Comparison of ENCODE assay signal across 8 cellular contexts in genomic region chr16:72664122-72664479, GRCh38.
DNase-seq lines count a peak whose midpoint lies in the region; ATAC-seq and TF ChIP-seq lines count a peak whose summit lies in the region.

No MANE protein-coding gene starts in this region.

- no peaks in the 10 kb centered on the region for H3K9me3 ChIP-seq in HEK293 (ENCODE audit: control insufficient read depth, insufficient read depth, low read depth, low read length)

- peaks cover 2% of the 10 kb centered on the region for H3K36me3 Mint-ChIP-seq in T-cell

- peak overlapping the region; percentile 98 to 100 (median 99) for H3K4me3 Mint-ChIP-seq in T-cell

- H3K9me3 Mint-ChIP-seq in T-cell, result no peaks in the 10 kb centered on the region

- no peaks in the 10 kb centered on the region for H3K27me3 ChIP-seq in foreskin keratinocyte

- no peak for ATAC-seq in T-cell (replicated peaks in 1 of 4)
- ATAC-seq in foreskin keratinocyte, result no peak
- no peak for ATAC-seq in HG03565 (IDR thresholded peaks at IDR 0.05; ENCODE audit: unreplicated experiment)

- POLR2A ChIA-PET in HEK293 (lab: Yijun Ruan, JAX), result interaction anchor here (0.8 to 1.4 kb wide), 3 partner anchors 19 to 43 kb away, joined by 3 to 4 read pairs (median 3); no protein-coding TSS in a partner anchor
- POLR2A ChIA-PET in T-cell (lab: Charles Lee), result no interaction called here

- no peak for TF ChIP-seq CTCF in HEK293 (tag by site-specific recombination; IDR thresholded peaks at IDR 0.05)
- TF ChIP-seq CTCF in foreskin keratinocyte (conservative IDR thresholded peaks at IDR 0.05), result no peak

- CTCF ChIA-PET in HEK293 (lab: Yijun Ruan, JAX), result interaction anchor here (0.6 to 1.0 kb wide), 3 partner anchors 124 to 1225 kb away, joined by 3 to 4 read pairs (median 3); no protein-coding TSS in a partner anchor
- CTCF ChIA-PET in T-cell (lab: Charles Lee), result interaction anchor here (0.6 to 1.1 kb wide), 4 partner anchors 8 to 571 kb away, joined by 3 to 7 read pairs (median 3); partner anchors contain the start of genes DHX38 (in 1 of the 2) and TXNL4B (in 1 of the 2)

- peak overlapping the region; percentile 68 to 92 for H3K27ac Mint-ChIP-seq in T-cell

- H3K27ac ChIP-seq in HEK293 (ENCODE audit: extremely low read depth, low read depth, low read length) (peak overlapping the region; percentile 86), foreskin keratinocyte (peak overlapping the region; percentile 51), skin epidermis (peak overlapping the region in 9 of 21 experiments; percentile 48 to 80 (median 67))

- peak overlapping the region; percentile 85 for H3K4me3 ChIP-seq in HEK293 (ENCODE audit: low read depth, low read length)
- H3K4me3 ChIP-seq in skin epidermis, result peak overlapping the region; percentile 64 to 96 (median 86)

- H3K4me1 ChIP-seq in HEK293 (ENCODE audit: control insufficient read depth, insufficient read depth, low read length), result 0 out of 2 replicates have a peak, but pooled peaks cover 5% of the 10 kb centered on the region
- peaks cover 8% of the 10 kb centered on the region for H3K4me1 ChIP-seq in foreskin keratinocyte

- H3K36me3 ChIP-seq in HEK293 (ENCODE audit: control insufficient read depth in 2 of 2, insufficient read depth in 1 of 2, low read length in 2 of 2), result no peaks in the 10 kb centered on the region

- peaks cover 5 to 9% of the 10 kb centered on the region in 2 donors for H3K27me3 Mint-ChIP-seq in T-cell

- peak in 1 of 34 experiments; percentile 1 for DNase-seq in T-cell
- DNase-seq in foreskin keratinocyte, result no peak
- no peak for DNase-seq in activated CD4-positive, alpha-beta T cell treated with anti-CD3 and anti-CD28 coated beads, Interleukin-2, amount 50 U/mL, for 4 hours
- DNase-seq in NCI-H510A (lab: John Stamatoyannopoulos, UW), result no peak
- DNase-seq in middle frontal gyrus (ENCODE audit: extremely low spot score, low spot score), result no peak

- H3K4me1 Mint-ChIP-seq in T-cell, result peaks cover 11 to 23% (median 20%) of the 10 kb centered on the region in 3 donors

TF ChIP-seq in HEK293, 187 proteins besides CTCF, POLR2A, EP300 and RAD21:
- TF ChIP-seq ZNF610 (tag by site-specific recombination; IDR thresholded peaks at IDR 0.05; ENCODE audit: borderline replicate concordance) (no peak), ZNF777 (tag by site-specific recombination; IDR thresholded peaks at IDR 0.05; ENCODE audit: borderline replicate concordance) (no peak), ZBTB20 (tag by site-specific recombination; IDR thresholded peaks at IDR 0.05) (peak; percentile 43; the same call in 1 of the 2 replicates), ZNF707 (tag by site-specific recombination; IDR thresholded peaks at IDR 0.05) (no peak), ZNF366 (tag by site-specific recombination; conservative IDR thresholded peaks at IDR 0.05) (no peak)
